8 cellular contexts compared by ENCODE assay signal in genomic region chr1:65419681-65420589, GRCh38. TPM values are rescaled to one million over a fixed set of nuclear protein-coding genes. Genes with fewer than 3 reads are reported as not detected.
A peak's percentile ranks its signal among the peaks of the same experiment; 100 is the strongest.
DNase-seq lines count a peak whose midpoint lies in the region; ATAC-seq, FAIRE-seq and TF ChIP-seq lines count a peak whose summit lies in the region.

No MANE protein-coding gene starts in this region.

- TF ChIP-seq POLR2A in GM12891 (IDR thresholded peaks at IDR 0.05; ENCODE audit: low read depth, low read length) (no peak), tibial nerve (IDR thresholded peaks at IDR 0.05) (peak in 1 of 2 donors; percentile 52)

- peak overlapping the region; percentile 73 for H3K18ac ChIP-seq in trophoblast cell (ENCODE audit: low read length)

- peak overlapping the region; percentile 63 for H4K12ac ChIP-seq in trophoblast cell (ENCODE audit: low read depth, low read length)

- TF ChIP-seq CTCF in SU-DHL-6 (IDR thresholded peaks at IDR 0.05; ENCODE audit: insufficient read depth, low read length, poor library complexity, severe bottlenecking) = no peak
- TF ChIP-seq CTCF in cardiac muscle cell (IDR thresholded peaks at IDR 0.05; ENCODE audit: low read depth, low read length) = no peak
- TF ChIP-seq CTCF in tibial nerve (IDR thresholded peaks at IDR 0.05) = no peak

- H3K79me1 ChIP-seq in trophoblast cell (ENCODE audit: low read length) = peaks cover 25% of the 10 kb centered on the region

- H3K9ac ChIP-seq in SU-DHL-6 (ENCODE audit: low read length) (peak overlapping the region; percentile 76), trophoblast cell (ENCODE audit: low read length) (peak overlapping the region; percentile 72)

- peak overlapping the region; percentile 96 for H2BK120ac ChIP-seq in trophoblast cell (ENCODE audit: insufficient read depth, low read length, poor library complexity)

- FAIRE-seq in GM12891 (lab: Jason Lieb, UNC) = peak; percentile 66

- no peak overlapping the region for H3K23ac ChIP-seq in trophoblast cell (ENCODE audit: low read length)

- H3K36me3 ChIP-seq in SU-DHL-6 (ENCODE audit: low read length) = no peaks in the 10 kb centered on the region
- H3K36me3 ChIP-seq in cardiac muscle cell = peaks cover under 1% of the 10 kb centered on the region
- peaks cover 3% of the 10 kb centered on the region in 2 experiments for H3K36me3 ChIP-seq in trophoblast cell (ENCODE audit: control insufficient read depth in 1 of 2, insufficient read depth in 2 of 2, low read length in 2 of 2)
- H3K36me3 ChIP-seq in tibial nerve = no peaks in the 10 kb centered on the region

- peak overlapping the region; percentile 94 for H2BK5ac ChIP-seq in trophoblast cell (ENCODE audit: low read depth, low read length, poor library complexity)

- H3K4me2 ChIP-seq in SU-DHL-6 (ENCODE audit: low read depth, low read length, poor library complexity, severe bottlenecking) (peak overlapping the region; percentile 89), trophoblast cell (ENCODE audit: low read length) (peak overlapping the region; percentile 95)

- peak overlapping the region; percentile 40 for H2AK5ac ChIP-seq in trophoblast cell (ENCODE audit: low read length)

- H4K91ac ChIP-seq in trophoblast cell (ENCODE audit: low read depth, low read length) = peak overlapping the region; percentile 88

- H3K79me2 ChIP-seq in SU-DHL-6 (ENCODE audit: insufficient read depth, low read length) (0 out of 2 replicates have a peak, but pooled peaks cover 5% of the 10 kb centered on the region), trophoblast cell (ENCODE audit: control insufficient read depth, insufficient read depth, low read length, poor library complexity) (peaks cover 20% of the 10 kb centered on the region)

- H3K4me3 ChIP-seq in SU-DHL-6 (ENCODE audit: insufficient read depth, low read length, poor library complexity, severe bottlenecking) (peak overlapping the region; percentile 91), cardiac muscle cell (peak overlapping the region; percentile 85), trophoblast cell (ENCODE audit: low read depth, low read length) (peak overlapping the region; percentile 93), tibial nerve (peak overlapping the region; percentile 75 to 97 (median 86))

- H2BK12ac ChIP-seq in trophoblast cell (ENCODE audit: low read length) = peak overlapping the region; percentile 15

- H3K27me3 ChIP-seq in SU-DHL-6 (ENCODE audit: low read length) (no peaks in the 10 kb centered on the region), cardiac muscle cell (no peaks in the 10 kb centered on the region), trophoblast cell (ENCODE audit: insufficient read depth, low read length) (no peaks in the 10 kb centered on the region), tibial nerve (no peaks in the 10 kb centered on the region)

- peak; percentile 92 for ATAC-seq in HG02798 (IDR thresholded peaks at IDR 0.05; ENCODE audit: poor library complexity, unreplicated experiment)

- no peaks in the 10 kb centered on the region for H4K20me1 ChIP-seq in SU-DHL-6 (ENCODE audit: low read depth, low read length)

- WGBS in trophoblast cell (ENCODE audit: extremely low coverage, insufficient coverage, insufficient read length) = no CpG with 5 or more reads among the region's 52 CpGs
- WGBS in tibial nerve, 2 donors = 1 to 2% methylated on average over 38 of the region's 52 CpGs

- DNase-seq in GM12891 (ENCODE audit: insufficient read length, low spot score) (peak; percentile 89), NCI-H1417 (lab: John Stamatoyannopoulos, UW) (peak; percentile 95 to 97 (median 97)), cardiac muscle cell (ENCODE audit: low read depth in 1 of 2, low spot score in 1 of 2) (peak; percentile 99), trophoblast cell (peak; percentile 99), tibial nerve (ENCODE audit: low spot score in 2 of 2) (peak; percentile 95 to 96)
- peak; percentile 98 for DNase-seq in activated naive CD8-positive, alpha-beta T cell treated with anti-CD3 and anti-CD28 coated beads, Interleukin-2, amount 50 U/mL, for 16 hours (ENCODE audit: low read depth, low spot score)

- H3K4me1 ChIP-seq in cardiac muscle cell (ENCODE audit: low read depth) = peaks cover 19% of the 10 kb centered on the region
- H3K4me1 ChIP-seq in trophoblast cell (ENCODE audit: control insufficient read depth in 1 of 2, insufficient read depth in 2 of 2, low read length in 2 of 2) = peaks cover 12 to 23% of the 10 kb centered on the region in 2 experiments
- H3K4me1 ChIP-seq in tibial nerve = peaks cover 0 to 37% (median 23%) of the 10 kb centered on the region in 4 donors

- H3K4ac ChIP-seq in trophoblast cell (ENCODE audit: low read depth, low read length) = peak overlapping the region; percentile 60

- H2AFZ ChIP-seq in SU-DHL-6 (ENCODE audit: low read depth, low read length, severe bottlenecking) (peak overlapping the region; percentile 99), trophoblast cell (ENCODE audit: insufficient read depth, low read length, poor library complexity) (peak overlapping the region; percentile 92)

- peak overlapping the region; percentile 97 for H3K14ac ChIP-seq in trophoblast cell (ENCODE audit: low read length)

- H3K27ac ChIP-seq in SU-DHL-6 (ENCODE audit: low read depth, low read length) (peak overlapping the region; percentile 32; the same call in 1 of the 2 replicates), cardiac muscle cell (peak overlapping the region; percentile 96), trophoblast cell (ENCODE audit: low read depth, low read length) (peak overlapping the region; percentile 95), tibial nerve (peak overlapping the region; percentile 93 to 100 (median 96))

- H3K9me3 ChIP-seq in SU-DHL-6 (ENCODE audit: insufficient read depth, low read length) (no peaks in the 10 kb centered on the region), cardiac muscle cell (ENCODE audit: low read depth) (no peaks in the 10 kb centered on the region), trophoblast cell (ENCODE audit: insufficient read depth, low read depth, low read length) (no peaks in the 10 kb centered on the region), tibial nerve (no peaks in the 10 kb centered on the region)

- TF ChIP-seq EP300 in tibial nerve (IDR thresholded peaks at IDR 0.05) = peak in 1 of 2 donors; percentile 62

- no peaks in the 10 kb centered on the region for H3F3A ChIP-seq in SU-DHL-6 (ENCODE audit: insufficient read depth)

- no peaks in the 10 kb centered on the region for H3K9me2 ChIP-seq in SU-DHL-6 (replicated peaks; ENCODE audit: insufficient read depth, low read length)

- H4K8ac ChIP-seq in trophoblast cell (ENCODE audit: low read depth, low read length) = peak overlapping the region; percentile 96

TF ChIP-seq in GM12891, 5 proteins besides CTCF, POLR2A, EP300 and RAD21:
- TF ChIP-seq SPI1 (IDR thresholded peaks at IDR 0.05; ENCODE audit: low read depth, low read length) = no peak
- peak; percentile 17; the same call in 1 of the 2 replicates for TF ChIP-seq POU2F2 (IDR thresholded peaks at IDR 0.05; ENCODE audit: low read depth, low read length)

RNA-seq across cellular contexts. Expression of gene LEPR, which starts 0.5 kb away (rescaled TPM):
- 0.33 TPM for polyA plus RNA-seq in GM12891 (2012; ENCODE audit: low read depth, missing spikeins)
- 4.3 and 10.2 TPM in 2 replicates for total RNA-seq in cardiac muscle cell
- 5.5 and 13.6 TPM in 2 replicates for polyA plus RNA-seq in cardiac muscle cell
- polyA plus RNA-seq in trophoblast cell (2013) = 5.0 and 5.1 TPM in 2 replicates
- 100 to 1,000 TPM in 1 of 4 donors, 10 to 100 TPM in 3; 28.2 to 108 (median 43.7) TPM for total RNA-seq in tibial nerve

RNA-seq across cellular contexts. Expression of gene LEPROT, which starts 0.5 kb away (rescaled TPM):
- 9.5 TPM for polyA plus RNA-seq in GM12891 (2012; ENCODE audit: low read depth, missing spikeins)
- total RNA-seq in cardiac muscle cell (33.7 and 43.3 TPM in 2 replicates), tibial nerve (10 to 100 TPM; 53.0 to 77.7 (median 67.9) TPM)
- polyA plus RNA-seq in cardiac muscle cell = 57.7 and 70.6 TPM in 2 replicates
- polyA plus RNA-seq in trophoblast cell (2013) = 59.3 and 62.1 TPM in 2 replicates

Comparison
In these comparisons a context has a peak if more than half of its experiments do, and no peak if none do; other contexts are left out.
1. Peak in every context shown above with its lines: DNase-seq, ATAC-seq, H3K4me3 ChIP-seq and H3K27ac ChIP-seq.
2. H3K27ac ChIP-seq: peak in every context shown above with its lines; median percentile 96 in cardiac muscle cell; 96 in tibial nerve; 95 in trophoblast cell; 32 in SU-DHL-6.